Comparison of ENCODE assay signal across 23 cellular contexts in genomic region chr11:128392259-128392658, GRCh38.
"Had no signal": no experiment of that assay in that cellular context is flagged by ENCODE, and none has a peak within 500 bp of the region (broad histone marks: within the 10 kb centered on the region; RNA-seq: fewer than 3 reads in every experiment).

No MANE protein-coding gene starts in this region.

- H3K9me3 Mint-ChIP-seq: immature natural killer cell; memory B cell; nephron progenitor cell; stimulated activated naive B cell treated with anti-CD40 and anti-IgM and Interleukin-4, amounts not matched to agents 10 μg/mL and 1 μg/mL and 100 μg/mL, for 72 hours; stimulated activated naive CD8-positive, alpha-beta T cell treated with anti-CD3 and anti-CD28 coated beads, Interleukin-15, Interleukin-2, amounts not matched to agents 100 ng/mL and 50 ng/mL, for 24 hours had no signal

- H3K36me3 Mint-ChIP-seq: immature natural killer cell; memory B cell; stimulated activated naive B cell treated with anti-CD40 and anti-IgM and Interleukin-4, amounts not matched to agents 10 μg/mL and 1 μg/mL and 100 μg/mL, for 72 hours had no signal

- H3K27ac Mint-ChIP-seq: immature natural killer cell; memory B cell; naive thymus-derived CD4-positive, alpha-beta T cell; nephron progenitor cell; stimulated activated naive B cell treated with anti-CD40 and anti-IgM and Interleukin-4, amounts not matched to agents 10 μg/mL and 1 μg/mL and 100 μg/mL, for 72 hours; stimulated activated naive CD8-positive, alpha-beta T cell treated with anti-CD3 and anti-CD28 coated beads, Interleukin-15, Interleukin-2, amounts not matched to agents 100 ng/mL and 50 ng/mL, for 24 hours had no signal

- H3K27me3 Mint-ChIP-seq: memory B cell; naive thymus-derived CD4-positive, alpha-beta T cell; stimulated activated naive B cell treated with anti-CD40 and anti-IgM and Interleukin-4, amounts not matched to agents 10 μg/mL and 1 μg/mL and 100 μg/mL, for 72 hours; stimulated activated naive CD8-positive, alpha-beta T cell treated with anti-CD3 and anti-CD28 coated beads, Interleukin-15, Interleukin-2, amounts not matched to agents 100 ng/mL and 50 ng/mL, for 24 hours had no signal

- DNase-seq: dorsolateral prefrontal cortex; effector CD4-positive, alpha-beta T cell; immature natural killer cell; kidney glomerular epithelial cell; left colon; left ventricle myocardium superior; midbrain; naive thymus-derived CD4-positive, alpha-beta T cell; nephron progenitor cell; occipital lobe; ovary; posterior cingulate gyrus; psoas muscle; right cardiac atrium; spleen; stimulated activated naive B cell treated with anti-CD40 and anti-IgM and Interleukin-4, amounts not matched to agents 10 μg/mL and 1 μg/mL and 100 μg/mL, for 72 hours; transverse colon had no signal

- H3K4me1 ChIP-seq: psoas muscle, spleen had no signal

- ATAC-seq: left colon; left ventricle myocardium superior; naive thymus-derived CD4-positive, alpha-beta T cell; psoas muscle; stimulated activated naive B cell treated with anti-CD40 and anti-IgM and Interleukin-4, amounts not matched to agents 10 μg/mL and 1 μg/mL and 100 μg/mL, for 72 hours had no signal

- H3K4me1 Mint-ChIP-seq: immature natural killer cell had no signal

- H3K27me3 ChIP-seq: dorsolateral prefrontal cortex, ovary, spleen, transverse colon, vagina had no signal

- H3K27ac ChIP-seq: dorsolateral prefrontal cortex, ovary, psoas muscle, skin epidermis, spleen, thoracic aorta, transverse colon, vagina had no signal

- H3K4me3 Mint-ChIP-seq: immature natural killer cell; memory B cell; naive thymus-derived CD4-positive, alpha-beta T cell; nephron progenitor cell; stimulated activated naive B cell treated with anti-CD40 and anti-IgM and Interleukin-4, amounts not matched to agents 10 μg/mL and 1 μg/mL and 100 μg/mL, for 72 hours; stimulated activated naive CD8-positive, alpha-beta T cell treated with anti-CD3 and anti-CD28 coated beads, Interleukin-15, Interleukin-2, amounts not matched to agents 100 ng/mL and 50 ng/mL, for 24 hours had no signal

- H3K9me3 ChIP-seq: ovary, psoas muscle, spleen, thoracic aorta, transverse colon, vagina had no signal

- H3K4me3 ChIP-seq: dorsolateral prefrontal cortex, lung, ovary, psoas muscle, skin epidermis, spleen, thoracic aorta, transverse colon, vagina had no signal

- H3K36me3 ChIP-seq: ovary, spleen, thoracic aorta, transverse colon, vagina had no signal
